8 cellular contexts compared by ENCODE assay signal in the genomic region with DNA sequence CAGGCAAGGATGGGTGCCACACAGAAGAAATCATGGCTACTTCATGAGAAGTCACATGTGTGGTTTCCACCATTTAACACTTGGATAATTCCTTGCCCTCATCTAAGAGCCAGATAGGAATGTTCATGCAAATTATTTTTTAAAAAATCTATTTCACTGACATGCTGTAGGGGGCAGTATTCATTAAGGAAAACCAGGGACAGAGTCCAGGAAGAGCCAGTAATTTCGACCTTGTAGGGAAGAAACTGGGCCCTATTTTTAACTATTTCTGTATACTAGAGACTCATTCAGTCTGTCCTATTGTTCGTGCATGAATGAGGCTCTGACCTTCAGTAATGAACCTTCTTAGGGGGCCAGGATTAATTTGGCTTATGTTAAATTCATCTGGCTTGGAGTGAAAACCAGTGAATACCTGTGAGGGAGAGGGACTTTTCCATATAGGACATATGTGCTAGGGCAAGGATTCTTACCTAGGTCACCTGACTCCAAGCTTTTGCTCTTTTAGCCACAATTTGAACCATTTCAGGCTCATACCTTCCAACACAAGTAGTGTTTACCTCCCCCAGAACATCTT.
DNase-seq lines count a peak whose midpoint lies in the region; ATAC-seq and TF ChIP-seq lines count a peak whose summit lies in the region.

No MANE protein-coding gene starts in this region.

- H3K4me3 ChIP-seq in foreskin fibroblast (ENCODE audit: low read depth in 1 of 2, low read length in 2 of 2), result no peak overlapping the region

- ATAC-seq in HG02938 (IDR thresholded peaks at IDR 0.05; ENCODE audit: unreplicated experiment) (no peak), GM21515 (IDR thresholded peaks at IDR 0.05; ENCODE audit: unreplicated experiment) (no peak), HG03342 (IDR thresholded peaks at IDR 0.05; ENCODE audit: unreplicated experiment) (no peak)

- peak; percentile 1 to 17 for DNase-seq in AML-193 (lab: John Stamatoyannopoulos, UW)
- peak; percentile 36 for DNase-seq in HT1080 (ENCODE audit: low read depth)
- DNase-seq in RKO (ENCODE audit: low spot score), result peak; percentile 49
- peak in 1 of 2 donors; percentile 54 for DNase-seq in foreskin fibroblast
- DNase-seq in renal cortical epithelial cell (ENCODE audit: low read depth), result peak; percentile 70

- peak; percentile 54 for TF ChIP-seq CTCF in foreskin fibroblast (IDR thresholded peaks at IDR 0.05; ENCODE audit: low read depth, low read length)
